In the genomic region with DNA sequence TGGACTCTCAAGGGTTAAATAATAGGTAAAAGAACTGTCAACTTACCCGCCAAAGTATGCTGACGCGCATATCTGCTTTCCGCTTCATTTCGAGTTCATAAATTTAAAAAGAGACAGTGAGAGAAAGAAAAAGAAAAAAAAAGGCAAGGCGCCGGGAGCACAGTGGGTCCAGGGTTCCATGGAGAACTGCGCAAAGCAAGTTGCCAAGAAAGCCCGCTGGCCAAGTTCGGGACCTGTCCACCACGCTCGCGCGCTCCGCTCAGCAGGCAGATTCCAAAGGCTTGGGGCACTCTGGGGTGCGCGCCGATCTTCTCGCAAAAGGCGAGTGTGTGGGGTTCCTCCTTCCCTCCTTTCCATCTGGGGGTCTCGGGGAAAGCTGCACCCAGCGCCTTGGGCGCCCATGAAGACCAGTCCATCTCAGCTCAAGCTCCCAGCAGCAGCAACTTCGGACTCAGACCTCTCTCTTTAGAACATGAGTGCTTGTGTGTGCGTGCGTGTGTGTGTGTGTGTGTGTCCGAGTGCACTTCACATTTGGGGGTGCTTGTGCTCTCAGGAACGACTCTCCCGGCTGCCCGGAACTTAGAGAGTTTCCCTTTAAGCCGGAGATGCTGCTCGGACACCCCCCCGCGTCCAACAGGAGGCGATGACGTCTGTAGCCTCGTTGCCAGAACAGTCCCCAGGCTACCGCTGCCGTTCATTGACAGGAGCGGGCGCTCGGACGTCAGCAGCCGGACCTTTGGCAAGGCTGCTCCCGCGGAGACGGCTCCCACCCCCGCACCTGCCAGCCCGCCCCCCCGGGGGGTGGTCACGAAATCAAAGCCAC, we compare ENCODE assay signal across 8 cellular contexts.
DNase-seq lines count a peak whose midpoint lies in the region; ATAC-seq and TF ChIP-seq lines count a peak whose summit lies in the region.

No MANE protein-coding gene starts in this region.

- H3K9ac ChIP-seq in mucosa of rectum (ENCODE audit: low read depth in 1 of 2, low read length in 2 of 2): no peak overlapping the region

- TF ChIP-seq CTCF in AG04450 (IDR thresholded peaks at IDR 0.05; ENCODE audit: low read depth, low read length) (no peak), epithelial cell of esophagus (IDR thresholded peaks at IDR 0.05; ENCODE audit: insufficient read depth, low read depth, low read length, missing control alignments) (no peak), natural killer cell (IDR thresholded peaks at IDR 0.05) (no peak)

- no peak overlapping the region for H3K27ac Mint-ChIP-seq in natural killer cell

- intact Hi-C loops in natural killer cell (cut with micrococcal nuclease): no loop called here

- H3K4me1 ChIP-seq in mucosa of rectum (ENCODE audit: control insufficient read depth in 2 of 2, insufficient read depth in 2 of 2, low read length in 2 of 2): no peaks in the 10 kb centered on the region

- no peaks in the 10 kb centered on the region for H3K36me3 ChIP-seq in mucosa of rectum (ENCODE audit: control insufficient read depth in 2 of 2, insufficient read depth in 2 of 2, low read length in 2 of 2)

- H3K9me3 ChIP-seq in AG04450 (ENCODE audit: control insufficient read depth, insufficient read depth, low read length): peaks cover 3% of the 10 kb centered on the region; the same call in 1 of the 2 replicates
- no peaks in the 10 kb centered on the region for H3K9me3 ChIP-seq in mucosa of rectum (ENCODE audit: control insufficient read depth in 2 of 2, low read length in 2 of 2)

- no peaks in the 10 kb centered on the region for H3K27me3 ChIP-seq in AG04450 (ENCODE audit: control insufficient read depth, insufficient read depth, low read length)
- H3K27me3 ChIP-seq in mucosa of rectum (ENCODE audit: control insufficient read depth in 2 of 2, insufficient read depth in 2 of 2, low read length in 2 of 2): peaks cover 0 to 4% of the 10 kb centered on the region in 2 donors

- H3K4me1 Mint-ChIP-seq in natural killer cell: peaks cover 7 to 11% of the 10 kb centered on the region in 2 donors

- ATAC-seq in HG03196 (IDR thresholded peaks at IDR 0.05; ENCODE audit: unreplicated experiment) (no peak), natural killer cell (no peak)

- no peaks in the 10 kb centered on the region for H3K9me3 Mint-ChIP-seq in natural killer cell

- H3K27ac ChIP-seq in AG04450 (ENCODE audit: low read depth, low read length): peak overlapping the region; percentile 77
- H3K27ac ChIP-seq in mucosa of rectum (ENCODE audit: low read depth in 2 of 2, low read length in 2 of 2): no peak overlapping the region

- no peaks in the 10 kb centered on the region for H3K36me3 Mint-ChIP-seq in natural killer cell

- POLR2A ChIA-PET in AG04450 (lab: Yijun Ruan, JAX): interaction anchor here (0.5 to 0.7 kb wide), 3 partner anchors 17 to 104 kb away, joined by 4 to 5 read pairs (median 4); no protein-coding TSS in a partner anchor

- H3K4me3 ChIP-seq in AG04450 (ENCODE audit: low read depth, low read length) (peak overlapping the region; percentile 70), epithelial cell of esophagus (ENCODE audit: low read length) (no peak overlapping the region), mucosa of rectum (ENCODE audit: low read length in 2 of 2) (peak overlapping the region; percentile 28 to 63)

- peak; percentile 85 for DNase-seq in AG04450 (ENCODE audit: low read depth, low spot score)
- DNase-seq in NCI-H1930 (lab: John Stamatoyannopoulos, UW): peak; percentile 20 to 63
- DNase-seq in epithelial cell of esophagus (ENCODE audit: low read depth): peak; percentile 7
- DNase-seq in activated naive CD4-positive, alpha-beta T cell treated with Interleukin-2 at 50 U/mL for 16 hours: no peak
- no peak for DNase-seq in DMS153 treated with DMSO at 0.1 percent for 48 hours (lab: John Stamatoyannopoulos, UW; ENCODE audit: unreplicated experiment)
- no peak for DNase-seq in natural killer cell

- no peak overlapping the region for H3K4me3 Mint-ChIP-seq in natural killer cell

- CTCF ChIA-PET in AG04450 (lab: Charles Lee): interaction anchor here (1.7 kb wide), 1 partner anchor 19 kb away, joined by 6 read pairs; no protein-coding TSS in a partner anchor

- H3K27me3 Mint-ChIP-seq in natural killer cell (ENCODE audit: low read depth in 2 of 2): peaks cover 46 to 56% of the 10 kb centered on the region in 2 donors

Comparison
In these comparisons a context has a peak if more than half of its experiments do, and no peak if none do; other contexts are left out.
1. DNase-seq: peak in AG04450 (single experiment), NCI-H1930 (2 of 2) and epithelial cell of esophagus (single experiment); none in activated naive CD4-positive, alpha-beta T cell treated with Interleukin-2 at 50 U/mL for 16 hours (single experiment), DMS153 treated with DMSO at 0.1 percent for 48 hours (single experiment) and natural killer cell (single experiment).